In genomic region chr13:26541678-26542553, GRCh38 we compare ENCODE assay signal across 1 cellular context.
TF ChIP-seq lines count a peak whose summit lies in the region.

No MANE protein-coding gene starts in this region.

TF ChIP-seq in H1, 55 proteins besides CTCF, POLR2A, EP300 and RAD21 (continued from another document):
- no peak for TF ChIP-seq USF2 (IDR thresholded peaks at IDR 0.05; ENCODE audit: low read length)
- no peak for TF ChIP-seq NANOG (IDR thresholded peaks at IDR 0.05; ENCODE audit: insufficient read depth, low read depth, low read length, poor library complexity, severe bottlenecking)
- no peak for TF ChIP-seq ATF3 (IDR thresholded peaks at IDR 0.05; ENCODE audit: insufficient read depth, low read depth, low read length)
- TF ChIP-seq SRF (IDR thresholded peaks at IDR 0.05; ENCODE audit: low read depth, low read length): no peak
- no peak for TF ChIP-seq RFX5 (IDR thresholded peaks at IDR 0.05; ENCODE audit: borderline replicate concordance, low read depth, low read length)
- no peak for TF ChIP-seq CEBPB (IDR thresholded peaks at IDR 0.05; ENCODE audit: low read depth, low read length)
- TF ChIP-seq RNF2 (IDR thresholded peaks at IDR 0.05; ENCODE audit: borderline replicate concordance, low read depth, low read length, missing control alignments, poor library complexity, severe bottlenecking): no peak
- TF ChIP-seq GABPA (IDR thresholded peaks at IDR 0.05; ENCODE audit: borderline replicate concordance, insufficient read depth, low read length): no peak
- TF ChIP-seq SUZ12 (IDR thresholded peaks at IDR 0.05; ENCODE audit: low read length): no peak
- TF ChIP-seq HDAC2 (IDR thresholded peaks at IDR 0.05; ENCODE audit: borderline replicate concordance in 1 of 2, low read depth in 2 of 2, low read length in 2 of 2): no peak
- no peak for TF ChIP-seq CBX5 (IDR thresholded peaks at IDR 0.05; ENCODE audit: low read depth, low read length)
- TF ChIP-seq CHD2 (IDR thresholded peaks at IDR 0.05; ENCODE audit: low read length): no peak
- no peak for TF ChIP-seq NRF1 (IDR thresholded peaks at IDR 0.05; ENCODE audit: low read depth, low read length)
- no peak for TF ChIP-seq GTF2F1 (IDR thresholded peaks at IDR 0.05; ENCODE audit: borderline replicate concordance, low read depth, low read length)
- TF ChIP-seq KDM1A (IDR thresholded peaks at IDR 0.05; ENCODE audit: borderline replicate concordance, low read length): no peak
- no peak for TF ChIP-seq JUN (IDR thresholded peaks at IDR 0.05; ENCODE audit: low read depth, low read length)
- TF ChIP-seq SAP30 (IDR thresholded peaks at IDR 0.05; ENCODE audit: insufficient read depth, insufficient replicate concordance, low read length): no peak
